ENCODE assay signal across 8 cellular contexts in genomic region chr6:36595168-36595818, GRCh38. TPM values are rescaled to one million over a fixed set of nuclear protein-coding genes. Genes with fewer than 3 reads are reported as not detected.
A peak's percentile ranks its signal among the peaks of the same experiment; 100 is the strongest.
DNase-seq lines count a peak whose midpoint lies in the region; TF ChIP-seq lines count a peak whose summit lies in the region.

No MANE protein-coding gene starts in this region.

- TF ChIP-seq CTCF in hepatocyte (IDR thresholded peaks at IDR 0.05; ENCODE audit: poor library complexity), result no peak
- TF ChIP-seq CTCF in sigmoid colon (IDR thresholded peaks at IDR 0.05), result no peak

- H3K36me3 ChIP-seq in hepatocyte (replicated peaks; ENCODE audit: insufficient read depth, low read depth) (no peaks in the 10 kb centered on the region), sigmoid colon (peaks cover 12 to 38% (median 36%) of the 10 kb centered on the region in 4 donors)

- intact Hi-C loops in sigmoid colon (cut with DNase I), result loop anchor here (2.0 to 5.0 kb wide), 2 partner anchors 152 to 863 kb away; partner anchors contain the start of genes KCTD20 and PXT1

- TF ChIP-seq EP300 in sigmoid colon (IDR thresholded peaks at IDR 0.05), result no peak

- no peaks in the 10 kb centered on the region for H3K27me3 ChIP-seq in hepatocyte
- no peaks in the 10 kb centered on the region for H3K27me3 ChIP-seq in sigmoid colon

- H3K9me3 ChIP-seq in hepatocyte (ENCODE audit: low read depth) (no peaks in the 10 kb centered on the region), sigmoid colon (no peaks in the 10 kb centered on the region)

- H4K20me1 ChIP-seq in hepatocyte (ENCODE audit: insufficient read depth, poor library complexity, severe bottlenecking), result peaks cover 57% of the 10 kb centered on the region

- H3K4me3 ChIP-seq in hepatocyte, result peak overlapping the region; percentile 92
- H3K4me3 ChIP-seq in sigmoid colon, result peak overlapping the region; percentile 71 to 85 (median 81)

- H3K4me1 ChIP-seq in hepatocyte (ENCODE audit: insufficient read depth) (peaks cover 39% of the 10 kb centered on the region), sigmoid colon (peaks cover 0 to 50% (median 45%) of the 10 kb centered on the region in 4 donors)

- H2AFZ ChIP-seq in hepatocyte, result no peak overlapping the region

- no peaks in the 10 kb centered on the region for H3K9me2 ChIP-seq in hepatocyte (replicated peaks; ENCODE audit: insufficient read depth)

- H3K4me2 ChIP-seq in hepatocyte, result peak overlapping the region; percentile 94

- 0 to 1% (median 1%) methylated on average over 11 of the region's 11 CpGs for WGBS in adipose tissue, 3 donors
- WGBS in hepatocyte (ENCODE audit: low lambda C conversion rate, missing lambda C conversion rate), result under 1% methylated on average over 11 of the region's 11 CpGs
- 0% methylated on average over 11 of the region's 11 CpGs for WGBS in sigmoid colon, 2 donors

- H3K79me2 ChIP-seq in hepatocyte, result peaks cover 64% of the 10 kb centered on the region

- no peak for TF ChIP-seq POLR2A in sigmoid colon (IDR thresholded peaks at IDR 0.05)

- H3K27ac ChIP-seq in adipose tissue (ENCODE audit: low read depth, low read length) (peak overlapping the region; percentile 72), hepatocyte (peak overlapping the region; percentile 98), sigmoid colon (peak overlapping the region; percentile 92 to 98 (median 96))

- DNase-seq in NCI-H2107 treated with DMSO at 0.1 percent for 48 hours (lab: John Stamatoyannopoulos, UW; ENCODE audit: unreplicated experiment) (peak; percentile 21), NCI-H2107 (lab: John Stamatoyannopoulos, UW) (no peak), NCI-H2227 (lab: John Stamatoyannopoulos, UW; ENCODE audit: unreplicated experiment) (peak; percentile 19), hepatocyte (ENCODE audit: low spot score) (no peak), sigmoid colon (peak; percentile 84), activated gamma-delta T cell treated with Interleukin-2 at 50 U/mL for 16 hours (no peak)
- no peak for DNase-seq in stimulated activated CD8-positive, alpha-beta memory T cell treated with anti-CD3 and anti-CD28 coated beads, Interleukin-4, amount 100 ng/mL, for 48 hours

RNA-seq across cellular contexts. Expression of gene SRSF3, which starts 1.1 kb away (rescaled TPM):
- polyA plus RNA-seq in adipose tissue (100 to 1,000 TPM; 133 to 227 (median 211) TPM), hepatocyte (190 and 192 TPM in 2 replicates), sigmoid colon (100 to 1,000 TPM; 144 to 292 (median 165) TPM)
- total RNA-seq in hepatocyte (115 and 135 TPM in 2 replicates), sigmoid colon (100 to 1,000 TPM; 101 to 168 (median 122) TPM)

RNA-seq across cellular contexts. Expression of gene STK38, which starts 48.0 kb away (rescaled TPM):
- polyA plus RNA-seq in adipose tissue (10 to 100 TPM in 2 of 3 donors, 1 to 10 TPM in 1; 5.9 to 39.7 (median 13.5) TPM), hepatocyte (27.7 and 30.5 TPM in 2 replicates), sigmoid colon (10 to 100 TPM; 33.6 to 47.8 (median 42.1) TPM)
- total RNA-seq in hepatocyte (37.9 and 39.1 TPM in 2 replicates), sigmoid colon (10 to 100 TPM; 25.8 to 46.3 (median 33.1) TPM)

Comparison
In these comparisons a context has a peak if more than half of its experiments do, and no peak if none do; other contexts are left out.
1. DNase-seq: peak in NCI-H2107 treated with DMSO at 0.1 percent for 48 hours (single experiment), NCI-H2227 (single experiment) and sigmoid colon (single experiment); none in NCI-H2107 (single experiment), hepatocyte (single experiment), activated gamma-delta T cell treated with Interleukin-2 at 50 U/mL for 16 hours (single experiment) and stimulated activated CD8-positive, alpha-beta memory T cell treated with anti-CD3 and anti-CD28 coated beads, Interleukin-4, amount 100 ng/mL, for 48 hours (single experiment).
2. Peak in every context shown above with its lines, with median percentiles within 50 percentile points of each other: H3K27ac ChIP-seq.